ENCODE assay signal across 8 cellular contexts in the genomic region with DNA sequence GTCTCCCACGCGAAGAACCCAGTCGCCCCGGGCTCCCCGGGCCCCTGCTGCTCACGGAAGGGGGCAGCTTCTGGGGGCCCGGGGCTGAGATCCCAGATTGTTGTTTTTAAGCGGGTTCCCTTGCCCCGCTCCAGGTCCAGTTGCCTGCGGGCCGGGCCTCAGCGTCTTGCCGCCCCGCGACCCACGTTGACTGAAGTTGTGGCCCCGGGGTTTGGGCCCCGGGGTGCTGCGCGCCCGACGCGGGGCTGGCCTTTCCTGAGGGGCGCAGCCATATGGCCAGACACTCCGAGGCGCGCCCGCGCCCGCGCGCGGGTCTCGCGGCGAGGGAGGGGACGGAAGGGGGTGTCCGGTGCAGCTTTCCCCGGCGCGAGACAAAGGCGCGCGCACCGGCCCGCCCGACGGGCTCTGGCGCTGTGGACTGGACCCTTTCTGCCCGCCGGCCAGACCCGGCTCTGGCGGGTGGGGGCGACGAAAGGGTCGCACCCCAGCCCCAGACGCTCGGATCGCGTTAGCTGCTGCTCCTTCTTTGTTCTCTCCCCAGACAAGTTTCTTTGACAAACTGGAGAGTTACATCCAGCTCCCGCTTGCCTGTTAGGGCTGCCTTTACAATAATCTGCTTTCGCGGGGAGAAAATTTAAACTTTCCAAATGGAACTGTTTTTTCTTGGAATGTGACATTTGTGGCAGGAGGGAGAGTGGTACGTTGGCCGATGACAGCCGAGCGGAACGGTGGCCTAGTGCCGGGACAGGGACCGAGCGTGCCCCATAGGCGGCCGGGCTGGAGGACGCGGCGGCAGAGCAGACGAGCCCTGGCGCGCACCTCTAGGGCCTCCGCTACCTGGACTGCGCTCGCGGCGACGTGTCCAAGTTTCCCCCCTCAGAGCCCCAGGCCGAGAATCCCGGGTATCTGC. TPM values are rescaled to one million over a fixed set of nuclear protein-coding genes. Genes with fewer than 3 reads are reported as not detected.
DNase-seq lines count a peak whose midpoint lies in the region; ATAC-seq and TF ChIP-seq lines count a peak whose summit lies in the region.

No MANE protein-coding gene starts in this region.

- TF ChIP-seq CTCF in gastroesophageal sphincter (IDR thresholded peaks at IDR 0.05) (peak in 1 of 4 experiments; percentile 19), neural progenitor cell (IDR thresholded peaks at IDR 0.05) (no peak)

- no peak for TF ChIP-seq EP300 in gastroesophageal sphincter (IDR thresholded peaks at IDR 0.05)

- no peaks in the 10 kb centered on the region for H3K9me3 ChIP-seq in gastroesophageal sphincter
- H3K9me3 ChIP-seq in neural progenitor cell (ENCODE audit: low read depth), result no peaks in the 10 kb centered on the region

- 0% methylated on average over 7 to 19 of the region's 87 CpGs for WGBS in gastroesophageal sphincter (ENCODE audit: low coverage in 1 of 2), 2 donors

- no peaks in the 10 kb centered on the region for H3K36me3 Mint-ChIP-seq in activated CD4-positive, alpha-beta memory T cell treated with anti-CD3 and anti-CD28 coated beads, Interleukin-2, amount 10 ng/mL, durations not matched to agents 7 days and 5 days (ENCODE audit: low read depth)
- H3K36me3 Mint-ChIP-seq in neural progenitor cell, result peaks cover 25% of the 10 kb centered on the region

- peak overlapping the region; percentile 95 for H2AFZ ChIP-seq in neural progenitor cell (replicated peaks)

- H3K9ac ChIP-seq in neural progenitor cell, result peak overlapping the region; percentile 72

- H3K4me1 ChIP-seq in gastroesophageal sphincter (peaks cover 14 to 64% (median 16%) of the 10 kb centered on the region in 3 donors), neural progenitor cell (peaks cover 23% of the 10 kb centered on the region)

- CTCF ChIA-PET in activated CD4-positive, alpha-beta memory T cell treated with anti-CD3 and anti-CD28 coated beads, Interleukin-2, amount 10 ng/mL, durations not matched to agents 7 days and 5 days (lab: Charles Lee), result no interaction called here

- ATAC-seq in HG03066 (IDR thresholded peaks at IDR 0.05; ENCODE audit: low read depth, unreplicated experiment), result peak; percentile 31
- peak; percentile 26 for ATAC-seq in gastroesophageal sphincter
- ATAC-seq in GM19455 (IDR thresholded peaks at IDR 0.05; ENCODE audit: unreplicated experiment), result no peak
- ATAC-seq in HG03280 (IDR thresholded peaks at IDR 0.05; ENCODE audit: unreplicated experiment), result no peak

- peak; percentile 17 to 54 for TF ChIP-seq POLR2A in gastroesophageal sphincter (IDR thresholded peaks at IDR 0.05)

- peak overlapping the region; percentile 99 for H3K4me2 ChIP-seq in neural progenitor cell

- POLR2A ChIA-PET in activated CD4-positive, alpha-beta memory T cell treated with anti-CD3 and anti-CD28 coated beads, Interleukin-2, amount 10 ng/mL, durations not matched to agents 7 days and 5 days (lab: Charles Lee), result no interaction called here

- peaks cover 13% of the 10 kb centered on the region for H3F3A ChIP-seq in neural progenitor cell (ENCODE audit: low read depth)

- H3K27ac Mint-ChIP-seq in activated CD4-positive, alpha-beta memory T cell treated with anti-CD3 and anti-CD28 coated beads, Interleukin-2, amount 10 ng/mL, durations not matched to agents 7 days and 5 days, result no peak overlapping the region
- peak overlapping the region; percentile 80 for H3K27ac Mint-ChIP-seq in neural progenitor cell

- H3K36me3 ChIP-seq in gastroesophageal sphincter (no peaks in the 10 kb centered on the region), neural progenitor cell (no peaks in the 10 kb centered on the region)

- no peaks in the 10 kb centered on the region for H3K9me3 Mint-ChIP-seq in activated CD4-positive, alpha-beta memory T cell treated with anti-CD3 and anti-CD28 coated beads, Interleukin-2, amount 10 ng/mL, durations not matched to agents 7 days and 5 days
- H3K9me3 Mint-ChIP-seq in neural progenitor cell, result peaks cover 17% of the 10 kb centered on the region

- H3K27me3 Mint-ChIP-seq in activated CD4-positive, alpha-beta memory T cell treated with anti-CD3 and anti-CD28 coated beads, Interleukin-2, amount 10 ng/mL, durations not matched to agents 7 days and 5 days, result peaks cover 45% of the 10 kb centered on the region
- H3K27me3 Mint-ChIP-seq in neural progenitor cell (ENCODE audit: insufficient read depth, low read depth), result peaks cover 2% of the 10 kb centered on the region

- H3K79me2 ChIP-seq in neural progenitor cell (ENCODE audit: low read depth), result peaks cover 54% of the 10 kb centered on the region

- H3K27me3 ChIP-seq in gastroesophageal sphincter (no peaks in the 10 kb centered on the region), neural progenitor cell (peaks cover 16% of the 10 kb centered on the region)

- H3K27ac ChIP-seq in gastroesophageal sphincter (peak overlapping the region; percentile 91 to 99 (median 98)), neural progenitor cell (no peak overlapping the region)

- peak overlapping the region; percentile 70 for H3K4me3 Mint-ChIP-seq in activated CD4-positive, alpha-beta memory T cell treated with anti-CD3 and anti-CD28 coated beads, Interleukin-2, amount 10 ng/mL, durations not matched to agents 7 days and 5 days
- H3K4me3 Mint-ChIP-seq in neural progenitor cell, result no peak overlapping the region

- H3K4me3 ChIP-seq in gastroesophageal sphincter (peak overlapping the region; percentile 67 to 96), neural progenitor cell (peak overlapping the region; percentile 96)

- H4K20me1 ChIP-seq in neural progenitor cell (ENCODE audit: low read depth), result peaks cover 40% of the 10 kb centered on the region

- DNase-seq in NCI-H2227 (lab: John Stamatoyannopoulos, UW; ENCODE audit: unreplicated experiment) (peak; percentile 49), NCI-H2227 treated with DMSO at 0.1 percent for 48 hours (lab: John Stamatoyannopoulos, UW) (no peak), neural progenitor cell (ENCODE audit: low spot score) (peak; percentile 63)
- no peak for DNase-seq in activated CD4-positive, alpha-beta memory T cell treated with anti-CD3 and anti-CD28 coated beads, Interleukin-2, amount 10 ng/mL, durations not matched to agents 7 days and 5 days

- H3K4me1 Mint-ChIP-seq in activated CD4-positive, alpha-beta memory T cell treated with anti-CD3 and anti-CD28 coated beads, Interleukin-2, amount 10 ng/mL, durations not matched to agents 7 days and 5 days, result peaks cover 16% of the 10 kb centered on the region
- H3K4me1 Mint-ChIP-seq in neural progenitor cell, result peaks cover 24% of the 10 kb centered on the region

RNA-seq across cellular contexts. Expression of gene AMOTL1, which starts 0.7 kb away (rescaled TPM):
- total RNA-seq in activated CD4-positive, alpha-beta memory T cell treated with anti-CD3 and anti-CD28 coated beads, Interleukin-2, amount 10 ng/mL, durations not matched to agents 7 days and 5 days, result 1 to 10 TPM; 4.0 to 4.3 TPM
- total RNA-seq in gastroesophageal sphincter (100 to 1,000 TPM; 136 to 215 (median 176) TPM), neural progenitor cell (ENCODE audit: low replicate concordance) (22.6 and 29.5 TPM in 2 replicates)

Comparison
In these comparisons a context has a peak if more than half of its experiments do, and no peak if none do; other contexts are left out.
1. DNase-seq: peak in NCI-H2227 (single experiment) and neural progenitor cell (single experiment); none in NCI-H2227 treated with DMSO at 0.1 percent for 48 hours (single experiment) and activated CD4-positive, alpha-beta memory T cell treated with anti-CD3 and anti-CD28 coated beads, Interleukin-2, amount 10 ng/mL, durations not matched to agents 7 days and 5 days (single experiment).
2. ATAC-seq: peak in HG03066 (single experiment) and gastroesophageal sphincter (single experiment); none in GM19455 (single experiment) and HG03280 (single experiment).